Comparison of ENCODE assay signal across 20 cellular contexts in the genomic region with DNA sequence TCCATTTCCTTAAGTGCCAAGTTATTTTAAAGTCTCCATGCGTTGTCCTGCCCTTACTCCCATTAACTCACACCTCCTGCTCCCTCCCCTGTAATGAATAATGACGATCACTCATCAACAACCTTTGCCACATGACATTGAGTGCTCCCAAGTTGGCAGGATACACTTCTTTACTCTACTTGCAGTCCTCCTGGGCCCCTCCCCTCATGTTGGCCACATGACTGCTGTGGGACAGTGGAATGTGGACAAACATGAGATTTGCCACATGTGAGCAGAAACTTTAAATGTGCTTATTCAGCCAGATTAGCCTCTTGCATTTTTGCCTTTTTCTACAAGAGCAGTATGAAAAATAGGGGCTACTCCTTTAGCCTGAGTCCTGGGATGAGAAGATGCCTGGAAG.
"Had no signal": no experiment of that assay in that cellular context is flagged by ENCODE, and none has a peak within 500 bp of the region (broad histone marks: within the 10 kb centered on the region; RNA-seq: fewer than 3 reads in every experiment).

No MANE protein-coding gene starts in this region.

- H3K4me3 ChIP-seq: colonic mucosa, esophagus squamous epithelium, left ventricle myocardium inferior, lower lobe of right lung, smooth muscle cell, suprapubic skin, thyroid gland, vagina had no signal

- DNase-seq: cerebellar nuclear complex; colonic mucosa; dermis blood vessel endothelial cell; esophagus squamous epithelium; immature natural killer cell; left cardiac atrium; left ventricle myocardium inferior; lower lobe of right lung; natural killer cell; posterior cingulate gyrus; right cardiac atrium; stimulated activated CD4-positive, alpha-beta T cell treated with anti-CD3 and anti-CD28 coated beads, Interleukin-2, amount 100 ng/mL, for 48 hours; stimulated activated naive CD4-positive, alpha-beta T cell treated with Interleukin-2 at 50 U/mL for 16 hours; thyroid gland had no signal

- H3K36me3 ChIP-seq: colonic mucosa, esophagus squamous epithelium, left ventricle myocardium inferior, lower lobe of right lung, suprapubic skin, thyroid gland, vagina had no signal

- ATAC-seq: left cardiac atrium, lower lobe of right lung, natural killer cell, right cardiac atrium had no signal

- H3K9me3 ChIP-seq: colonic mucosa, esophagus squamous epithelium, left ventricle myocardium inferior, lower lobe of right lung, suprapubic skin, thyroid gland, vagina had no signal

- H3K27ac ChIP-seq: colonic mucosa, esophagus squamous epithelium, left ventricle myocardium inferior, lower lobe of right lung, suprapubic skin, thyroid gland, vagina had no signal

- H3K4me1 ChIP-seq: colonic mucosa, esophagus squamous epithelium, left ventricle myocardium inferior, lower lobe of right lung, suprapubic skin, thyroid gland, vagina had no signal

- FAIRE-seq: endothelial cell of umbilical vein, frontal cortex, keratinocyte had no signal

- H3K27me3 ChIP-seq: colonic mucosa, esophagus squamous epithelium, suprapubic skin, thyroid gland, vagina had no signal
